22 cellular contexts compared by ENCODE assay signal in the genomic region with DNA sequence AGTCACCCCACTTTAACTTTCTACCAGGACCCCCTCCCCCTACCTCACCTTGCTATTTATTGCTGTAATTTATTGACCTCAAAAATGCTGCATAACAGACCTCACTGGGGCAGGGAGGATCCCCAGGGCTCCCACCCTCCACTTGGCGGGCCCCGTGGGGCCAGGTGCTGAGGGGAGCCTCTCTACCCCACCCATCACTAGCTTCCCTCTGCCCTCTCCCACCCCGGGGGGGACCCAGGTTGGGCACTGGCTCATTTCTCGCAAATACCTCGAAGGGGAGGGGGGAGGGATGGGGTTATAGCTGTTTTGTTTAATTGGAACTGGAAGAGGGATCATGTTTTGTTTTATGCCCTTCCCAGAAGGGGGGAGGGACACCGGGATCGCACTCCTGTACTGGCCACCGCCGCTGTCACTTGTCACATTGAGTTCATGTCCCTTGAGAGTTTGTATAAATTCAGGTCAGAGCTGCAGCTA. TPM values are rescaled to one million over a fixed set of nuclear protein-coding genes. Genes with fewer than 3 reads are reported as not detected.
A peak's percentile ranks its signal among the peaks of the same experiment; 100 is the strongest.
DNase-seq lines count a peak whose midpoint lies in the region; ATAC-seq and TF ChIP-seq lines count a peak whose summit lies in the region.
"Had no signal": no experiment of that assay in that cellular context is flagged by ENCODE, and none has a peak within 500 bp of the region (broad histone marks: within the 10 kb centered on the region; RNA-seq: fewer than 3 reads in every experiment).

No MANE protein-coding gene starts in this region.

- H3K4me3 ChIP-seq in right cardiac atrium (ENCODE audit: low read length) (no peak overlapping the region), esophagus muscularis mucosa (no peak overlapping the region)

- peak; percentile 52 for DNase-seq in natural killer cell treated with Interleukin-12 subunit alpha and Interleukin-12 subunit beta and Interleukin-15 and Interleukin-18, amount 100 ng/mL, for 72 hours (ENCODE audit: low spot score)
- DNase-seq in natural killer cell = no peak
- peak in 2 of 3 donors; percentile 6 to 35 for DNase-seq in right cardiac atrium
- DNase-seq in progenitor cell of endocrine pancreas (ENCODE audit: low spot score, unreplicated experiment) = no peak
- DNase-seq in esophagus muscularis mucosa (ENCODE audit: extremely low spot score) = no peak
- DNase-seq in activated T-cell treated with anti-CD3 and anti-CD28 coated beads, Interleukin-2, amount 50 U/mL, for 72 hours = no peak
- DNase-seq in NCI-H146 (lab: John Stamatoyannopoulos, UW) = no peak
- no peak for DNase-seq in HK-2 (ENCODE audit: unreplicated experiment)
- DNase-seq: activated B cell treated with CpG ODN at 0.5 μM for 24 hours; brain microvascular endothelial cell; CD4-positive, CD25-positive, alpha-beta regulatory T cell; cortex of kidney; HFFc6; immature natural killer cell; NCI-H1105 treated with DMSO at 0.1 percent for 48 hours; NCI-H524; small intestine; stimulated activated CD4-positive, alpha-beta T cell treated with anti-CD3 and anti-CD28 coated beads, Interleukin-4, amount 100 ng/mL, for 24 hours had no signal

- H3K9me3 ChIP-seq in right cardiac atrium (ENCODE audit: control insufficient read depth, low read length) (no peaks in the 10 kb centered on the region), esophagus muscularis mucosa (no peaks in the 10 kb centered on the region)

- peaks cover 0 to 28% (median 15%) of the 10 kb centered on the region in 4 donors for H3K36me3 ChIP-seq in esophagus muscularis mucosa

- no peaks in the 10 kb centered on the region for H3K4me1 Mint-ChIP-seq in natural killer cell treated with Interleukin-12 subunit alpha and Interleukin-12 subunit beta and Interleukin-15 and Interleukin-18, amount 100 ng/mL, for 72 hours (ENCODE audit: low read depth in 2 of 2)
- H3K4me1 Mint-ChIP-seq in natural killer cell (no peaks in the 10 kb centered on the region), progenitor cell of endocrine pancreas (ENCODE audit: low read depth) (no peaks in the 10 kb centered on the region)
- H3K4me1 Mint-ChIP-seq in activated T-cell treated with anti-CD3 and anti-CD28 coated beads, Interleukin-2, amount 50 U/mL, for 72 hours (ENCODE audit: low read depth) = no peaks in the 10 kb centered on the region
- H3K4me1 Mint-ChIP-seq: activated B cell treated with CpG ODN at 0.5 μM for 24 hours; CD4-positive, CD25-positive, alpha-beta regulatory T cell; immature natural killer cell; memory B cell; naive thymus-derived CD4-positive, alpha-beta T cell had no signal

- H3K27ac ChIP-seq in right cardiac atrium (ENCODE audit: low read length) (no peak overlapping the region), esophagus muscularis mucosa (replicated peaks in 1 of 4) (no peak overlapping the region)
- H3K27ac ChIP-seq: brain microvascular endothelial cell, parathyroid adenoma had no signal

- no peak overlapping the region for H3K4me3 Mint-ChIP-seq in natural killer cell treated with Interleukin-12 subunit alpha and Interleukin-12 subunit beta and Interleukin-15 and Interleukin-18, amount 100 ng/mL, for 72 hours
- H3K4me3 Mint-ChIP-seq in natural killer cell (no peak overlapping the region), progenitor cell of endocrine pancreas (ENCODE audit: low read depth) (no peak overlapping the region)
- H3K4me3 Mint-ChIP-seq in activated T-cell treated with anti-CD3 and anti-CD28 coated beads, Interleukin-2, amount 50 U/mL, for 72 hours = no peak overlapping the region
- H3K4me3 Mint-ChIP-seq: activated B cell treated with CpG ODN at 0.5 μM for 24 hours; CD4-positive, CD25-positive, alpha-beta regulatory T cell; HFFc6; immature natural killer cell; memory B cell; naive thymus-derived CD4-positive, alpha-beta T cell had no signal

- TF ChIP-seq EP300 in esophagus muscularis mucosa (IDR thresholded peaks at IDR 0.05) = no peak

- intact Hi-C loops in natural killer cell (cut with micrococcal nuclease) = no loop called here
- intact Hi-C loops in right cardiac atrium (cut with DNase I) = no loop called here
- intact Hi-C loops in esophagus muscularis mucosa (cut with DNase I) = no loop called here

- TF ChIP-seq CTCF in natural killer cell (IDR thresholded peaks at IDR 0.05) (no peak), progenitor cell of endocrine pancreas (IDR thresholded peaks at IDR 0.05; ENCODE audit: unreplicated experiment) (no peak), esophagus muscularis mucosa (IDR thresholded peaks at IDR 0.05) (no peak)

- 79% methylated on average over 9 of the region's 9 CpGs for WGBS in right cardiac atrium
- WGBS in esophagus muscularis mucosa = 61% methylated on average over 9 of the region's 9 CpGs

- no peaks in the 10 kb centered on the region for H3K27me3 Mint-ChIP-seq in natural killer cell treated with Interleukin-12 subunit alpha and Interleukin-12 subunit beta and Interleukin-15 and Interleukin-18, amount 100 ng/mL, for 72 hours
- H3K27me3 Mint-ChIP-seq in natural killer cell (ENCODE audit: low read depth in 2 of 2) (no peaks in the 10 kb centered on the region), progenitor cell of endocrine pancreas (no peaks in the 10 kb centered on the region)
- no peaks in the 10 kb centered on the region for H3K27me3 Mint-ChIP-seq in activated T-cell treated with anti-CD3 and anti-CD28 coated beads, Interleukin-2, amount 50 U/mL, for 72 hours (ENCODE audit: low read depth)
- H3K27me3 Mint-ChIP-seq: activated B cell treated with CpG ODN at 0.5 μM for 24 hours; CD4-positive, CD25-positive, alpha-beta regulatory T cell; memory B cell; naive thymus-derived CD4-positive, alpha-beta T cell had no signal

- H3K4me1 ChIP-seq in right cardiac atrium (ENCODE audit: control insufficient read depth, insufficient read depth, low read length) (no peaks in the 10 kb centered on the region), esophagus muscularis mucosa (no peaks in the 10 kb centered on the region)
- H3K4me1 ChIP-seq: parathyroid adenoma had no signal

- no peaks in the 10 kb centered on the region for H3K9me3 Mint-ChIP-seq in natural killer cell treated with Interleukin-12 subunit alpha and Interleukin-12 subunit beta and Interleukin-15 and Interleukin-18, amount 100 ng/mL, for 72 hours
- H3K9me3 Mint-ChIP-seq in natural killer cell (no peaks in the 10 kb centered on the region), progenitor cell of endocrine pancreas (ENCODE audit: low read depth) (no peaks in the 10 kb centered on the region)
- H3K9me3 Mint-ChIP-seq in activated T-cell treated with anti-CD3 and anti-CD28 coated beads, Interleukin-2, amount 50 U/mL, for 72 hours = no peaks in the 10 kb centered on the region
- H3K9me3 Mint-ChIP-seq: activated B cell treated with CpG ODN at 0.5 μM for 24 hours; activated T-helper 2 cell treated with anti-CD3 and anti-CD28 coated beads, Interferon-gamma antibody, Interleukin-2, Interleukin-4, amounts not matched to agents 10 μg/mL and 5 μg/mL and 100 μg/mL, durations not matched to agents 14 hours and 24 hours and 36 hours; CD4-positive, CD25-positive, alpha-beta regulatory T cell; HFFc6; immature natural killer cell; memory B cell; naive thymus-derived CD4-positive, alpha-beta T cell had no signal

- no peaks in the 10 kb centered on the region for H3K36me3 Mint-ChIP-seq in natural killer cell treated with Interleukin-12 subunit alpha and Interleukin-12 subunit beta and Interleukin-15 and Interleukin-18, amount 100 ng/mL, for 72 hours
- no peaks in the 10 kb centered on the region for H3K36me3 Mint-ChIP-seq in natural killer cell
- peaks cover 3% of the 10 kb centered on the region for H3K36me3 Mint-ChIP-seq in progenitor cell of endocrine pancreas (ENCODE audit: insufficient read depth)
- no peaks in the 10 kb centered on the region for H3K36me3 Mint-ChIP-seq in activated T-cell treated with anti-CD3 and anti-CD28 coated beads, Interleukin-2, amount 50 U/mL, for 72 hours (ENCODE audit: insufficient read depth in 2 of 2)
- H3K36me3 Mint-ChIP-seq: immature natural killer cell had no signal

- ATAC-seq in natural killer cell treated with Interleukin-12 subunit alpha and Interleukin-12 subunit beta and Interleukin-15 and Interleukin-18, amount 100 ng/mL, for 72 hours = no peak
- ATAC-seq in natural killer cell = no peak
- no peak for ATAC-seq in right cardiac atrium
- no peak for ATAC-seq in activated T-cell treated with anti-CD3 and anti-CD28 coated beads, Interleukin-2, amount 50 U/mL, for 72 hours (replicated peaks in 1 of 2)
- ATAC-seq: naive thymus-derived CD4-positive, alpha-beta T cell had no signal

- H3K27ac Mint-ChIP-seq in natural killer cell treated with Interleukin-12 subunit alpha and Interleukin-12 subunit beta and Interleukin-15 and Interleukin-18, amount 100 ng/mL, for 72 hours = no peak overlapping the region
- no peak overlapping the region for H3K27ac Mint-ChIP-seq in natural killer cell
- H3K27ac Mint-ChIP-seq in progenitor cell of endocrine pancreas = peak overlapping the region; percentile 52
- no peak overlapping the region for H3K27ac Mint-ChIP-seq in activated T-cell treated with anti-CD3 and anti-CD28 coated beads, Interleukin-2, amount 50 U/mL, for 72 hours
- H3K27ac Mint-ChIP-seq: activated B cell treated with CpG ODN at 0.5 μM for 24 hours; activated T-helper 2 cell treated with anti-CD3 and anti-CD28 coated beads, Interferon-gamma antibody, Interleukin-2, Interleukin-4, amounts not matched to agents 10 μg/mL and 5 μg/mL and 100 μg/mL, durations not matched to agents 14 hours and 24 hours and 36 hours; CD4-positive, CD25-positive, alpha-beta regulatory T cell; HFFc6; immature natural killer cell; memory B cell; naive thymus-derived CD4-positive, alpha-beta T cell had no signal

- no peaks in the 10 kb centered on the region for H3K27me3 ChIP-seq in right cardiac atrium (ENCODE audit: control insufficient read depth, insufficient read depth)
- no peaks in the 10 kb centered on the region for H3K27me3 ChIP-seq in esophagus muscularis mucosa
- H3K27me3 ChIP-seq: brain microvascular endothelial cell had no signal

- no peak for TF ChIP-seq POLR2A in esophagus muscularis mucosa (IDR thresholded peaks at IDR 0.05; ENCODE audit: low read depth)

RNA-seq across cellular contexts. Expression of gene TMEM191C, which starts 16.3 kb away (rescaled TPM):
- total RNA-seq in natural killer cell treated with Interleukin-12 subunit alpha and Interleukin-12 subunit beta and Interleukin-15 and Interleukin-18, amount 100 ng/mL, for 72 hours = 1 to 10 TPM; 1.4 to 3.5 TPM
- 1 to 10 TPM; 2.1 to 3.4 (median 3.2) TPM for total RNA-seq in natural killer cell
- total RNA-seq in right cardiac atrium = 1 to 10 TPM in 2 of 4 donors, under 1 TPM in 1, not detected in 1; 0.68 to 1.4 (median 1.2) TPM
- 0.66 TPM for polyA plus RNA-seq in right cardiac atrium
- 4.1 and 5.1 TPM in 2 replicates for total RNA-seq in progenitor cell of endocrine pancreas
- total RNA-seq in esophagus muscularis mucosa = 1 to 10 TPM in 2 of 4 donors, under 1 TPM in 1, not detected in 1; 0.99 to 5.1 (median 3.8) TPM
- total RNA-seq in activated T-cell treated with anti-CD3 and anti-CD28 coated beads, Interleukin-2, amount 50 U/mL, for 72 hours = 1 to 10 TPM; 1.5 to 3.0 TPM

RNA-seq across cellular contexts. Expression of gene HIC2, which starts 33.7 kb away (rescaled TPM):
- 1 to 10 TPM; 7.4 to 9.7 TPM for total RNA-seq in natural killer cell treated with Interleukin-12 subunit alpha and Interleukin-12 subunit beta and Interleukin-15 and Interleukin-18, amount 100 ng/mL, for 72 hours
- 10 to 100 TPM in 1 of 3 donors, 1 to 10 TPM in 2; 6.3 to 10.2 (median 7.7) TPM for total RNA-seq in natural killer cell
- 1 to 10 TPM; 1.1 to 2.1 (median 1.8) TPM for total RNA-seq in right cardiac atrium
- 1.7 TPM for polyA plus RNA-seq in right cardiac atrium
- total RNA-seq in progenitor cell of endocrine pancreas = 40.8 and 43.9 TPM in 2 replicates
- 1 to 10 TPM; 3.7 to 7.3 (median 5.4) TPM for total RNA-seq in esophagus muscularis mucosa
- 1 to 10 TPM; 4.3 to 5.1 TPM for total RNA-seq in activated T-cell treated with anti-CD3 and anti-CD28 coated beads, Interleukin-2, amount 50 U/mL, for 72 hours

Comparison
In these comparisons a context has a peak if more than half of its experiments do, and no peak if none do; other contexts are left out.
1. DNase-seq: peak in natural killer cell treated with Interleukin-12 subunit alpha and Interleukin-12 subunit beta and Interleukin-15 and Interleukin-18, amount 100 ng/mL, for 72 hours (single experiment) and right cardiac atrium (2 of 3); none in natural killer cell (single experiment), progenitor cell of endocrine pancreas (single experiment), esophagus muscularis mucosa (single experiment), activated T-cell treated with anti-CD3 and anti-CD28 coated beads, Interleukin-2, amount 50 U/mL, for 72 hours (0 of 2), NCI-H146 (single experiment) and HK-2 (single experiment).